ENCODE assay signal across 11 cellular contexts in the genomic region with DNA sequence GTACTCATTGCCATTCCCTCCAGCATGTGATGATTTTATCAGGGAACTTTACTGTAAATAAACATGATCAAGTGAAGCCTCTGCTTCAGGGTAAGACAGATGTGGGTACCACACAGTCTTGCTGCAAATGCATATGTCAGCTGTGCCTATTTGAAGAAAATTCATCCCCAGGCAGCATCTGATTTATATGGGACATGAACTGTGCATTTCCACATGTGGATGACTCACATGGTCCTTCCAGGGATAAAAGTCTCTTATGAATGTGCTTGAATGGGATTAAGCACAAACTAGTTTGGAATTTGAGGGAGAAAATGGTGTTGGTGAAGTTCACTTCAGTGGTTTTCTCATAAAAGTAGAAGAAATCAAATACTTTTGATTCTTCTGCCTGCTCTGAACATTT.
"Had no signal": no experiment of that assay in that cellular context is flagged by ENCODE, and none has a peak within 500 bp of the region (broad histone marks: within the 10 kb centered on the region; RNA-seq: fewer than 3 reads in every experiment).

No MANE protein-coding gene starts in this region.

- H3K9me3 ChIP-seq: ovary had no signal

- H3K27me3 ChIP-seq: gastroesophageal sphincter, ovary had no signal

- H3K27ac ChIP-seq: esophagus squamous epithelium, gastroesophageal sphincter, ovary, SK-N-MC had no signal

- H3K36me3 ChIP-seq: esophagus squamous epithelium, gastroesophageal sphincter, ovary had no signal

- H3K4me1 ChIP-seq: gastroesophageal sphincter had no signal

- H3K4me3 ChIP-seq: esophagus squamous epithelium, gastroesophageal sphincter, ovary, SK-N-MC had no signal

- DNase-seq: activated CD4-positive, alpha-beta T cell treated with anti-CD3 and anti-CD28 coated beads, Interleukin-2, amount 50 U/mL, for 1 hour; activated CD4-positive, CD25-positive, alpha-beta regulatory T cell; activated effector memory CD4-positive, alpha-beta T cell treated with Interleukin-2 at 50 U/mL for 16 hours; activated T-cell treated with anti-CD3 and anti-CD28 coated beads, Interleukin-2, amount 50 U/mL, for 1 hour; esophagus squamous epithelium; ovary; stimulated activated CD4-positive, alpha-beta T cell treated with anti-CD3 and anti-CD28 coated beads, Interleukin-1b, Interleukin-23, amount 100 ng/mL, for 48 hours; stimulated activated naive CD4-positive, alpha-beta T cell treated with Interleukin-2 at 50 U/mL for 16 hours; T-helper 17 cell had no signal
